In the genomic region with DNA sequence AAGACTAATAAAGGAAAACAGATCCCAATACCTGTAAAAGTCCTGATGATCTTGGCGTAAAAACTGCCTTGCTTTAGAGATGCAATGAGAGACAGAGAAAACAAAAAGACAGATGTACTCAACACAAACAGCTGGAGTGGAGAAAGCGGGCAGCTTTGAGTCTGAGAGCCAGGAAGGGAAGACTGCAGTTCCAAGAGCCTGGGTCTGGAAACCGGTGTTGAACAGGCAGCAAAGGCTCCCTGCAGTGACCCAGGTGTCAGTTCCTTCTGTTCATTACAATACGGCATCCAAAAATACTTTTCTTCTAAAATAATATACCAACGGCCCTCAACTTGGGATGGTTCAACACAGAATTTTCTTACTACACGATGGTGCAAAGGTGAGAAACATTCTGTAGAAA, we compare ENCODE assay signal across 19 cellular contexts. TPM values are rescaled to one million over a fixed set of nuclear protein-coding genes. Genes with fewer than 3 reads are reported as not detected.
DNase-seq lines count a peak whose midpoint lies in the region; TF ChIP-seq lines count a peak whose summit lies in the region.
"Had no signal": no experiment of that assay in that cellular context is flagged by ENCODE, and none has a peak within 500 bp of the region (broad histone marks: within the 10 kb centered on the region; RNA-seq: fewer than 3 reads in every experiment).

No MANE protein-coding gene starts in this region.

- DNase-seq in activated effector memory CD4-positive, alpha-beta T cell treated with anti-CD3 and anti-CD28 coated beads, Interleukin-2, amount 50 U/mL, for 16 hours = peak; percentile 24
- no peak for DNase-seq in activated effector memory CD4-positive, alpha-beta T cell treated with Interleukin-2 at 50 U/mL for 16 hours
- DNase-seq in cerebellar nuclear complex (lab: John Stamatoyannopoulos, UW) (peak; percentile 56 to 81), neuronal stem cell (ENCODE audit: low spot score) (no peak), GM10266 (ENCODE audit: extremely low spot score) (no peak), iPS-NIHi7 (ENCODE audit: extremely low spot score) (no peak), glomerular visceral epithelial cell (ENCODE audit: extremely low spot score) (no peak)
- DNase-seq: ACHN; BE2C; CD4-positive, CD25-positive, alpha-beta regulatory T cell; CD8-positive, alpha-beta memory T cell; COR-L47; DMS153; DMS79; GF-D8; GOT3; H9; IMR-90 had no signal

- H2BK5ac ChIP-seq in neuronal stem cell (ENCODE audit: low read length) = no peak overlapping the region

- no peaks in the 10 kb centered on the region for H3K27me3 ChIP-seq in neuronal stem cell (ENCODE audit: control insufficient read depth in 3 of 3, insufficient read depth in 3 of 3, low read depth in 1 of 3, low read length in 3 of 3)
- H3K27me3 ChIP-seq: BE2C had no signal

- H4K91ac ChIP-seq in neuronal stem cell (ENCODE audit: low read depth, low read length, poor library complexity) = no peak overlapping the region

- H3K4me2 ChIP-seq in neuronal stem cell (ENCODE audit: insufficient read depth, low read length, poor library complexity, severe bottlenecking) = no peak overlapping the region

- peak overlapping the region; percentile 14 for H2AK5ac ChIP-seq in neuronal stem cell (ENCODE audit: low read depth, low read length)

- H3K14ac ChIP-seq in neuronal stem cell (ENCODE audit: low read length) = no peak overlapping the region

- H2BK15ac ChIP-seq in neuronal stem cell (ENCODE audit: low read length) = no peak overlapping the region

- peaks cover 2% of the 10 kb centered on the region for H3K79me1 ChIP-seq in neuronal stem cell (ENCODE audit: low read depth, low read length)

- peaks cover 0 to 6% of the 10 kb centered on the region in 2 donors for H3K4me1 ChIP-seq in neuronal stem cell (ENCODE audit: control insufficient read depth in 2 of 2, insufficient read depth in 1 of 2, low read depth in 1 of 2, low read length in 2 of 2)
- H3K4me1 ChIP-seq: BE2C had no signal

- H3K27ac ChIP-seq in neuronal stem cell (replicated peaks; ENCODE audit: low read length) = no peak overlapping the region

- no peak overlapping the region for H2BK120ac ChIP-seq in neuronal stem cell (ENCODE audit: low read depth, low read length)

- TF ChIP-seq CTCF in GM10266 (IDR thresholded peaks at IDR 0.05; ENCODE audit: control insufficient read depth, insufficient read depth, low read depth, missing control alignments) = no peak

- no peak overlapping the region for H3K4me3 ChIP-seq in neuronal stem cell (ENCODE audit: low read length in 2 of 2)
- H3K4me3 ChIP-seq: GM12878 had no signal

- H4K8ac ChIP-seq in neuronal stem cell (ENCODE audit: low read depth, low read length) = no peak overlapping the region

- no peak overlapping the region for H3K18ac ChIP-seq in neuronal stem cell (ENCODE audit: low read length)

- H3K36me3 ChIP-seq in neuronal stem cell (replicated peaks in 1 of 2; ENCODE audit: control insufficient read depth in 2 of 2, insufficient read depth in 2 of 2, low read length in 2 of 2) = peaks cover 3 to 48% of the 10 kb centered on the region in 2 donors
- H3K36me3 ChIP-seq: BE2C had no signal

- no peak overlapping the region for H3K9ac ChIP-seq in neuronal stem cell (ENCODE audit: low read depth, low read length, poor library complexity)

- no peak overlapping the region for H3K4ac ChIP-seq in neuronal stem cell (ENCODE audit: low read length)

- H2BK12ac ChIP-seq in neuronal stem cell (ENCODE audit: low read length) = no peak overlapping the region

- no peak overlapping the region for H3K23ac ChIP-seq in neuronal stem cell (ENCODE audit: low read depth, low read length, poor library complexity)

- peaks cover 1 to 12% of the 10 kb centered on the region in 2 donors for H3K9me3 ChIP-seq in neuronal stem cell (replicated peaks in 1 of 2; ENCODE audit: control insufficient read depth in 2 of 2, insufficient read depth in 1 of 2, low read depth in 1 of 2, low read length in 2 of 2)
- H3K9me3 ChIP-seq: BE2C had no signal

- H2AFZ ChIP-seq in neuronal stem cell (ENCODE audit: low read length) = no peak overlapping the region

- WGBS in neuronal stem cell (ENCODE audit: extremely low coverage in 2 of 2, insufficient read length in 2 of 2, insufficient replicate concordance in 1 of 2), 2 donors = no CpG with 5 or more reads among the region's 6 CpGs

RNA-seq across cellular contexts. Expression of gene VPS53, which starts 29.6 kb away (rescaled TPM):
- 14.6 TPM for polyA plus RNA-seq in neuronal stem cell (2013, experiment 1 of 2)
- polyA plus RNA-seq in neuronal stem cell (2013, experiment 2 of 2) = 14.5 TPM

RNA-seq across cellular contexts. Expression of gene TLCD3A, which starts 47.4 kb away (rescaled TPM):
- 25.6 TPM for polyA plus RNA-seq in neuronal stem cell (2013, experiment 1 of 2)
- polyA plus RNA-seq in neuronal stem cell (2013, experiment 2 of 2) = 25.3 TPM

Comparison
In these comparisons a context has a peak if more than half of its experiments do, and no peak if none do; other contexts are left out.
1. DNase-seq: peak in activated effector memory CD4-positive, alpha-beta T cell treated with anti-CD3 and anti-CD28 coated beads, Interleukin-2, amount 50 U/mL, for 16 hours (single experiment) and cerebellar nuclear complex (2 of 2); none in activated effector memory CD4-positive, alpha-beta T cell treated with Interleukin-2 at 50 U/mL for 16 hours (single experiment), neuronal stem cell (single experiment), GM10266 (single experiment), iPS-NIHi7 (single experiment) and glomerular visceral epithelial cell (single experiment).